In genomic region chr19:55950566-55950965, GRCh38 we compare ENCODE assay signal across 15 cellular contexts. TPM values are rescaled to one million over a fixed set of nuclear protein-coding genes. Genes with fewer than 3 reads are reported as not detected.
"Had no signal": no experiment of that assay in that cellular context is flagged by ENCODE, and none has a peak within 500 bp of the region (broad histone marks: within the 10 kb centered on the region; RNA-seq: fewer than 3 reads in every experiment).

No MANE protein-coding gene starts in this region.

RNA-seq across cellular contexts. Expression of gene NLRP8, which starts 2.9 kb away (rescaled TPM):
- total RNA-seq: activated B cell treated with CpG ODN at 0.5 μM for 24 hours; activated CD4-positive, alpha-beta memory T cell treated with anti-CD3 and anti-CD28 coated beads for 36 hours; activated CD4-positive, alpha-beta memory T cell treated with anti-CD3 and anti-CD28 coated beads, Interleukin-2, amount 10 ng/mL, durations not matched to agents 7 days and 5 days; activated CD4-positive, alpha-beta T cell treated with anti-CD3 and anti-CD28 coated beads for 36 hours; activated CD4-positive, alpha-beta T cell treated with anti-CD3 and anti-CD28 coated beads, Interleukin-2, amount 10 ng/mL, durations not matched to agents 24 days and 14 days; activated CD4-positive, alpha-beta T cell treated with anti-CD3 and anti-CD28 coated beads, Interleukin-2, amount 10 ng/mL, durations not matched to agents 7 days and 5 days; activated CD8-positive, alpha-beta memory T cell treated with anti-CD3 and anti-CD28 coated beads for 36 hours; activated CD8-positive, alpha-beta memory T cell treated with anti-CD3 and anti-CD28 coated beads, Interleukin-2, amount 10 ng/mL, durations not matched to agents 7 days and 5 days; activated CD8-positive, alpha-beta T cell treated with anti-CD3 and anti-CD28 coated beads for 36 hours; activated CD8-positive, alpha-beta T cell treated with anti-CD3 and anti-CD28 coated beads, Interleukin-2, amount 10 ng/mL, durations not matched to agents 7 days and 5 days; T-cell; T-helper 1 cell treated with Interleukin-12 subunit alpha and Interleukin-12 subunit beta and Interleukin-4 antibody, amounts not matched to agents 30 ng/mL and 1 ng/mL, for 36 hours; T-helper 17 cell; T-helper 2 cell treated with Interferon-gamma antibody and Interleukin-4, amounts not matched to agents 100 ng/mL and 5 ng/mL, for 36 hours; WTC11 had no signal

RNA-seq across cellular contexts. Expression of gene NLRP13, which starts 18.4 kb away (rescaled TPM):
- total RNA-seq: activated B cell treated with CpG ODN at 0.5 μM for 24 hours; activated CD4-positive, alpha-beta memory T cell treated with anti-CD3 and anti-CD28 coated beads for 36 hours; activated CD4-positive, alpha-beta memory T cell treated with anti-CD3 and anti-CD28 coated beads, Interleukin-2, amount 10 ng/mL, durations not matched to agents 7 days and 5 days; activated CD4-positive, alpha-beta T cell treated with anti-CD3 and anti-CD28 coated beads for 36 hours; activated CD4-positive, alpha-beta T cell treated with anti-CD3 and anti-CD28 coated beads, Interleukin-2, amount 10 ng/mL, durations not matched to agents 24 days and 14 days; activated CD4-positive, alpha-beta T cell treated with anti-CD3 and anti-CD28 coated beads, Interleukin-2, amount 10 ng/mL, durations not matched to agents 7 days and 5 days; activated CD8-positive, alpha-beta memory T cell treated with anti-CD3 and anti-CD28 coated beads for 36 hours; activated CD8-positive, alpha-beta memory T cell treated with anti-CD3 and anti-CD28 coated beads, Interleukin-2, amount 10 ng/mL, durations not matched to agents 7 days and 5 days; activated CD8-positive, alpha-beta T cell treated with anti-CD3 and anti-CD28 coated beads for 36 hours; activated CD8-positive, alpha-beta T cell treated with anti-CD3 and anti-CD28 coated beads, Interleukin-2, amount 10 ng/mL, durations not matched to agents 7 days and 5 days; T-cell; T-helper 1 cell treated with Interleukin-12 subunit alpha and Interleukin-12 subunit beta and Interleukin-4 antibody, amounts not matched to agents 30 ng/mL and 1 ng/mL, for 36 hours; T-helper 17 cell; T-helper 2 cell treated with Interferon-gamma antibody and Interleukin-4, amounts not matched to agents 100 ng/mL and 5 ng/mL, for 36 hours; WTC11 had no signal

RNA-seq across cellular contexts. Expression of gene NLRP5, which starts 36.0 kb away (rescaled TPM):
- total RNA-seq: activated B cell treated with CpG ODN at 0.5 μM for 24 hours; activated CD4-positive, alpha-beta memory T cell treated with anti-CD3 and anti-CD28 coated beads for 36 hours; activated CD4-positive, alpha-beta memory T cell treated with anti-CD3 and anti-CD28 coated beads, Interleukin-2, amount 10 ng/mL, durations not matched to agents 7 days and 5 days; activated CD4-positive, alpha-beta T cell treated with anti-CD3 and anti-CD28 coated beads for 36 hours; activated CD4-positive, alpha-beta T cell treated with anti-CD3 and anti-CD28 coated beads, Interleukin-2, amount 10 ng/mL, durations not matched to agents 24 days and 14 days; activated CD4-positive, alpha-beta T cell treated with anti-CD3 and anti-CD28 coated beads, Interleukin-2, amount 10 ng/mL, durations not matched to agents 7 days and 5 days; activated CD8-positive, alpha-beta memory T cell treated with anti-CD3 and anti-CD28 coated beads for 36 hours; activated CD8-positive, alpha-beta memory T cell treated with anti-CD3 and anti-CD28 coated beads, Interleukin-2, amount 10 ng/mL, durations not matched to agents 7 days and 5 days; activated CD8-positive, alpha-beta T cell treated with anti-CD3 and anti-CD28 coated beads for 36 hours; activated CD8-positive, alpha-beta T cell treated with anti-CD3 and anti-CD28 coated beads, Interleukin-2, amount 10 ng/mL, durations not matched to agents 7 days and 5 days; T-cell; T-helper 1 cell treated with Interleukin-12 subunit alpha and Interleukin-12 subunit beta and Interleukin-4 antibody, amounts not matched to agents 30 ng/mL and 1 ng/mL, for 36 hours; T-helper 17 cell; T-helper 2 cell treated with Interferon-gamma antibody and Interleukin-4, amounts not matched to agents 100 ng/mL and 5 ng/mL, for 36 hours; WTC11 had no signal
